Comparison of ENCODE assay signal across 10 cellular contexts in genomic region chr6:146912730-146913680, GRCh38.
DNase-seq lines count a peak whose midpoint lies in the region; ATAC-seq, FAIRE-seq and TF ChIP-seq lines count a peak whose summit lies in the region.
"Had no signal": no experiment of that assay in that cellular context is flagged by ENCODE, and none has a peak within 500 bp of the region (broad histone marks: within the 10 kb centered on the region; RNA-seq: fewer than 3 reads in every experiment).

No MANE protein-coding gene starts in this region.

- H3K27ac ChIP-seq in astrocyte (ENCODE audit: low read depth, low read length) (peak overlapping the region; percentile 99), foreskin keratinocyte (no peak overlapping the region)

- H3K4me1 ChIP-seq in astrocyte (ENCODE audit: insufficient read depth, low read length) (peaks cover 34% of the 10 kb centered on the region), foreskin keratinocyte (peaks cover 27% of the 10 kb centered on the region)

- FAIRE-seq in astrocyte (lab: Jason Lieb, UNC): no peak
- no peak for FAIRE-seq in GM19239 (lab: Jason Lieb, UNC)

- H3K27ac Mint-ChIP-seq in astrocyte (ENCODE audit: unreplicated experiment): peak overlapping the region; percentile 100
- H3K27ac Mint-ChIP-seq: activated naive CD8-positive, alpha-beta T cell treated with anti-CD3 and anti-CD28 coated beads for 36 hours; T-cell had no signal

- no peaks in the 10 kb centered on the region for H3K79me2 ChIP-seq in astrocyte (ENCODE audit: insufficient read depth, low read length)

- DNase-seq in HuH-7 (ENCODE audit: low spot score) (peak; percentile 8), astrocyte (ENCODE audit: low read depth) (peak; percentile 33), foreskin keratinocyte (peak; percentile 10 to 23), superior temporal gyrus (ENCODE audit: extremely low spot score) (peak; percentile 28), GM19239 (ENCODE audit: insufficient read length, low spot score) (no peak)
- DNase-seq in effector CD8-positive, alpha-beta T cell (lab: John Stamatoyannopoulos, UW): no peak
- DNase-seq: activated naive CD8-positive, alpha-beta T cell treated with anti-CD3 and anti-CD28 coated beads for 36 hours; DMS79 treated with DMSO at 0.1 percent for 48 hours had no signal

- no peaks in the 10 kb centered on the region for H4K20me1 ChIP-seq in astrocyte (ENCODE audit: insufficient read depth, low read length)

- TF ChIP-seq CTCF in astrocyte (IDR thresholded peaks at IDR 0.05; ENCODE audit: insufficient read depth, low read depth, low read length) (no peak), foreskin keratinocyte (conservative IDR thresholded peaks at IDR 0.05) (no peak)

- H3K4me2 ChIP-seq in astrocyte (ENCODE audit: low read length): peak overlapping the region; percentile 82

- peak overlapping the region; percentile 87 for H3K9ac ChIP-seq in astrocyte (ENCODE audit: low read length)

- H3K9me3 ChIP-seq in astrocyte (ENCODE audit: insufficient read depth, low read depth, low read length): no peaks in the 10 kb centered on the region

- H3K27me3 ChIP-seq in astrocyte (ENCODE audit: insufficient read depth, low read length) (no peaks in the 10 kb centered on the region), foreskin keratinocyte (no peaks in the 10 kb centered on the region)

- no peaks in the 10 kb centered on the region for H3K36me3 ChIP-seq in astrocyte (ENCODE audit: insufficient read depth, low read length)

- peaks cover 2% of the 10 kb centered on the region for H3K36me3 Mint-ChIP-seq in astrocyte (ENCODE audit: low read depth, unreplicated experiment)
- H3K36me3 Mint-ChIP-seq: activated naive CD8-positive, alpha-beta T cell treated with anti-CD3 and anti-CD28 coated beads for 36 hours; T-cell had no signal

- H3K4me3 Mint-ChIP-seq in astrocyte (ENCODE audit: unreplicated experiment): no peak overlapping the region
- H3K4me3 Mint-ChIP-seq: T-cell had no signal

- H3K9me3 Mint-ChIP-seq in astrocyte (ENCODE audit: unreplicated experiment): no peaks in the 10 kb centered on the region
- H3K9me3 Mint-ChIP-seq: activated naive CD8-positive, alpha-beta T cell treated with anti-CD3 and anti-CD28 coated beads for 36 hours; T-cell had no signal

- no peak for ATAC-seq in foreskin keratinocyte
- no peak for ATAC-seq in GM21619 (IDR thresholded peaks at IDR 0.05; ENCODE audit: unreplicated experiment)
- ATAC-seq: T-cell had no signal

- H3K27me3 Mint-ChIP-seq in astrocyte (ENCODE audit: low read depth, unreplicated experiment): no peaks in the 10 kb centered on the region

- H2AFZ ChIP-seq in astrocyte (ENCODE audit: low read depth, low read length): peak overlapping the region; percentile 45

- H3K4me3 ChIP-seq in astrocyte (ENCODE audit: insufficient read depth, low read depth, low read length): no peak overlapping the region

- peaks cover 47% of the 10 kb centered on the region for H3K4me1 Mint-ChIP-seq in astrocyte (ENCODE audit: low read depth, unreplicated experiment)

Comparison
In these comparisons a context has a peak if more than half of its experiments do, and no peak if none do; other contexts are left out.
1. DNase-seq: peak in HuH-7 (single experiment), astrocyte (single experiment), foreskin keratinocyte (2 of 2) and superior temporal gyrus (single experiment); none in effector CD8-positive, alpha-beta T cell (single experiment) and GM19239 (single experiment).